Comparison of ENCODE assay signal across 18 cellular contexts in genomic region chr14:96583605-96584041, GRCh38.
DNase-seq lines count a peak whose midpoint lies in the region; ATAC-seq and TF ChIP-seq lines count a peak whose summit lies in the region.
"Had no signal": no experiment of that assay in that cellular context is flagged by ENCODE, and none has a peak within 500 bp of the region (broad histone marks: within the 10 kb centered on the region; RNA-seq: fewer than 3 reads in every experiment).

No MANE protein-coding gene starts in this region.

- no peaks in the 10 kb centered on the region for H3K27me3 ChIP-seq in colonic mucosa
- H3K27me3 ChIP-seq: cardiac muscle cell had no signal

- H3K27ac ChIP-seq in colonic mucosa: no peak overlapping the region
- H3K27ac ChIP-seq: cardiac muscle cell, gastroesophageal sphincter had no signal

- no peaks in the 10 kb centered on the region for H3K9me3 ChIP-seq in colonic mucosa
- H3K9me3 ChIP-seq: gastroesophageal sphincter had no signal

- H3K27ac Mint-ChIP-seq in activated CD4-positive, alpha-beta T cell treated with anti-CD3 and anti-CD28 coated beads, Interleukin-2, amount 10 ng/mL, durations not matched to agents 24 days and 14 days: no peak overlapping the region
- H3K27ac Mint-ChIP-seq in osteocyte (ENCODE audit: unreplicated experiment): no peak overlapping the region
- H3K27ac Mint-ChIP-seq in stimulated activated naive CD8-positive, alpha-beta T cell treated with anti-CD3 and anti-CD28 coated beads, Interleukin-15, amount 100 ng/mL, for 72 hours: peak overlapping the region in 1 of 2 donors; percentile 67
- H3K27ac Mint-ChIP-seq: activated naive CD4-positive, alpha-beta T cell treated with anti-CD3 and anti-CD28 coated beads, Interleukin-2, amount 10 ng/mL, durations not matched to agents 7 days and 5 days; CD8-positive, alpha-beta T cell; dendritic cell treated with granulocyte-macrophage colony-stimulating factor and Interleukin-4, amounts not matched to agents 40 ng/mL and 50 ng/mL, for 4 days had no signal

- H3K4me3 Mint-ChIP-seq in activated CD4-positive, alpha-beta T cell treated with anti-CD3 and anti-CD28 coated beads, Interleukin-2, amount 10 ng/mL, durations not matched to agents 24 days and 14 days: no peak overlapping the region
- no peak overlapping the region for H3K4me3 Mint-ChIP-seq in osteocyte (ENCODE audit: unreplicated experiment)
- H3K4me3 Mint-ChIP-seq in stimulated activated naive CD8-positive, alpha-beta T cell treated with anti-CD3 and anti-CD28 coated beads, Interleukin-15, amount 100 ng/mL, for 72 hours: no peak overlapping the region
- H3K4me3 Mint-ChIP-seq: activated naive CD4-positive, alpha-beta T cell treated with anti-CD3 and anti-CD28 coated beads, Interleukin-2, amount 10 ng/mL, durations not matched to agents 7 days and 5 days; CD8-positive, alpha-beta T cell; dendritic cell treated with granulocyte-macrophage colony-stimulating factor and Interleukin-4, amounts not matched to agents 40 ng/mL and 50 ng/mL, for 4 days had no signal

- H3K36me3 Mint-ChIP-seq in activated CD4-positive, alpha-beta T cell treated with anti-CD3 and anti-CD28 coated beads, Interleukin-2, amount 10 ng/mL, durations not matched to agents 24 days and 14 days (ENCODE audit: low read depth): no peaks in the 10 kb centered on the region
- H3K36me3 Mint-ChIP-seq in osteocyte (ENCODE audit: unreplicated experiment): no peaks in the 10 kb centered on the region
- H3K36me3 Mint-ChIP-seq: activated naive CD4-positive, alpha-beta T cell treated with anti-CD3 and anti-CD28 coated beads, Interleukin-2, amount 10 ng/mL, durations not matched to agents 7 days and 5 days; CD8-positive, alpha-beta T cell had no signal

- no peaks in the 10 kb centered on the region for H3K9me3 Mint-ChIP-seq in activated CD4-positive, alpha-beta T cell treated with anti-CD3 and anti-CD28 coated beads, Interleukin-2, amount 10 ng/mL, durations not matched to agents 24 days and 14 days
- no peaks in the 10 kb centered on the region for H3K9me3 Mint-ChIP-seq in osteocyte (ENCODE audit: unreplicated experiment)
- H3K9me3 Mint-ChIP-seq in stimulated activated naive CD8-positive, alpha-beta T cell treated with anti-CD3 and anti-CD28 coated beads, Interleukin-15, amount 100 ng/mL, for 72 hours: no peaks in the 10 kb centered on the region
- H3K9me3 Mint-ChIP-seq: activated naive CD4-positive, alpha-beta T cell treated with anti-CD3 and anti-CD28 coated beads, Interleukin-2, amount 10 ng/mL, durations not matched to agents 7 days and 5 days; CD8-positive, alpha-beta T cell; dendritic cell treated with granulocyte-macrophage colony-stimulating factor and Interleukin-4, amounts not matched to agents 40 ng/mL and 50 ng/mL, for 4 days had no signal

- H3K27me3 Mint-ChIP-seq in activated CD4-positive, alpha-beta T cell treated with anti-CD3 and anti-CD28 coated beads, Interleukin-2, amount 10 ng/mL, durations not matched to agents 24 days and 14 days: peaks cover 18% of the 10 kb centered on the region
- peaks cover 13% of the 10 kb centered on the region for H3K27me3 Mint-ChIP-seq in osteocyte (ENCODE audit: unreplicated experiment)
- H3K27me3 Mint-ChIP-seq in stimulated activated naive CD8-positive, alpha-beta T cell treated with anti-CD3 and anti-CD28 coated beads, Interleukin-15, amount 100 ng/mL, for 72 hours: peaks cover 48% of the 10 kb centered on the region

- peak; percentile 51 for DNase-seq in activated CD4-positive, alpha-beta T cell treated with anti-CD3 and anti-CD28 coated beads, Interleukin-2, amount 10 ng/mL, durations not matched to agents 24 days and 14 days
- no peak for DNase-seq in activated CD4-positive, alpha-beta T cell treated with anti-CD3 and anti-CD28 coated beads for 4 hours
- DNase-seq in GM20000 (ENCODE audit: low spot score) (peak; percentile 3), colonic mucosa (peak; percentile 7), osteocyte (ENCODE audit: extremely low spot score, unreplicated experiment) (peak; percentile 71)
- DNase-seq in stimulated activated naive CD8-positive, alpha-beta T cell treated with anti-CD3 and anti-CD28 coated beads, Interleukin-15, amount 100 ng/mL, for 72 hours: no peak
- DNase-seq: activated CD4-positive, CD25-positive, alpha-beta regulatory T cell; amniotic stem cell; GDM1; KG1; NCI-H1436 treated with DMSO at 0.1 percent for 48 hours had no signal

- no peaks in the 10 kb centered on the region for H3K4me1 ChIP-seq in colonic mucosa

- TF ChIP-seq CTCF in GM20000 (IDR thresholded peaks at IDR 0.05; ENCODE audit: extremely low read depth, missing control alignments) (no peak), colonic mucosa (IDR thresholded peaks at IDR 0.05) (no peak), osteocyte (IDR thresholded peaks at IDR 0.05) (no peak)

- H3K36me3 ChIP-seq in colonic mucosa: no peaks in the 10 kb centered on the region
- H3K36me3 ChIP-seq: cardiac muscle cell, gastroesophageal sphincter had no signal

- H3K9ac ChIP-seq in colonic mucosa (ENCODE audit: low read depth in 2 of 2, low read length in 2 of 2): no peak overlapping the region

- no peak for ATAC-seq in GM21515 (IDR thresholded peaks at IDR 0.05; ENCODE audit: unreplicated experiment)
- ATAC-seq in HG03039 (IDR thresholded peaks at IDR 0.05; ENCODE audit: unreplicated experiment): no peak
- no peak for ATAC-seq in stimulated activated naive CD8-positive, alpha-beta T cell treated with anti-CD3 and anti-CD28 coated beads, Interleukin-15, amount 100 ng/mL, for 72 hours
- ATAC-seq: gastroesophageal sphincter had no signal

- intact Hi-C loops in activated CD4-positive, alpha-beta T cell treated with anti-CD3 and anti-CD28 coated beads, Interleukin-2, amount 10 ng/mL, durations not matched to agents 24 days and 14 days (cut with micrococcal nuclease): no loop called here
- intact Hi-C loops in colonic mucosa (cut with DNase I): no loop called here

- H3K4me1 Mint-ChIP-seq in activated CD4-positive, alpha-beta T cell treated with anti-CD3 and anti-CD28 coated beads, Interleukin-2, amount 10 ng/mL, durations not matched to agents 24 days and 14 days: no peaks in the 10 kb centered on the region
- no peaks in the 10 kb centered on the region for H3K4me1 Mint-ChIP-seq in osteocyte (ENCODE audit: unreplicated experiment)
- H3K4me1 Mint-ChIP-seq in stimulated activated naive CD8-positive, alpha-beta T cell treated with anti-CD3 and anti-CD28 coated beads, Interleukin-15, amount 100 ng/mL, for 72 hours: peaks cover 8% of the 10 kb centered on the region
- H3K4me1 Mint-ChIP-seq: activated naive CD4-positive, alpha-beta T cell treated with anti-CD3 and anti-CD28 coated beads, Interleukin-2, amount 10 ng/mL, durations not matched to agents 7 days and 5 days had no signal

- no peak overlapping the region for H3K4me3 ChIP-seq in colonic mucosa
- H3K4me3 ChIP-seq: cardiac muscle cell, gastroesophageal sphincter had no signal

Comparison
In these comparisons a context has a peak if more than half of its experiments do, and no peak if none do; other contexts are left out.
1. DNase-seq: peak in activated CD4-positive, alpha-beta T cell treated with anti-CD3 and anti-CD28 coated beads, Interleukin-2, amount 10 ng/mL, durations not matched to agents 24 days and 14 days (single experiment), GM20000 (single experiment), colonic mucosa (single experiment) and osteocyte (single experiment); none in activated CD4-positive, alpha-beta T cell treated with anti-CD3 and anti-CD28 coated beads for 4 hours (0 of 2) and stimulated activated naive CD8-positive, alpha-beta T cell treated with anti-CD3 and anti-CD28 coated beads, Interleukin-15, amount 100 ng/mL, for 72 hours (0 of 2).